ENCODE assay signal across 1 cellular context in the genomic region with DNA sequence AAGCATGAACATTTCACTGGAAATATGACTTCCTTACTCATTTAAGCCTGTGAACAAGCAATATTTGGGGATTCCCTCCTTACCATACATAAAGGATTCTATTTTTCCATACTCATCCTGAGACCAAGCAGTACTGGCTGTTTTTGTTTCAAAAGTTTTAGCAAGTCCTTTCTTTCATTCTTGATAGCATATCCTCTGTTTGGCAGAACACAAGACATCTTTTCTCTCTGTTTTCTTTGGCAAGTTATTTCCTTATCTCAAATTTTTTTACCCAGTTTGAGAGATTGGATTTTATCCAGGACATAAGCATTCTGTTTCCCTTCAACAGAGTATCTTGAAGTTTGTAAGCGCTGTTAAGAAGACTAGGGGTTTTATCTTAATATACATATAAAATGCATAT.
TF ChIP-seq lines count a peak whose summit lies in the region.

No MANE protein-coding gene starts in this region.

TF ChIP-seq in GM12878, 131 proteins besides CTCF, POLR2A, EP300 and RAD21 (continued from another document):
- TF ChIP-seq USF1 (IDR thresholded peaks at IDR 0.05; ENCODE audit: borderline replicate concordance, extremely low read length, insufficient read depth, low read depth, low read length): no peak
